13 cellular contexts compared by ENCODE assay signal in genomic region chr1:3618576-3618903, GRCh38. TPM values are rescaled to one million over a fixed set of nuclear protein-coding genes. Genes with fewer than 3 reads are reported as not detected.
DNase-seq lines count a peak whose midpoint lies in the region; ATAC-seq, FAIRE-seq and TF ChIP-seq lines count a peak whose summit lies in the region.
"Had no signal": no experiment of that assay in that cellular context is flagged by ENCODE, and none has a peak within 500 bp of the region (broad histone marks: within the 10 kb centered on the region; RNA-seq: fewer than 3 reads in every experiment).

No MANE protein-coding gene starts in this region.

- TF ChIP-seq CTCF in GM23338 (conservative IDR thresholded peaks at IDR 0.05; ENCODE audit: low read depth in 2 of 2): no peak
- no peak for TF ChIP-seq CTCF in OCI-LY3 (IDR thresholded peaks at IDR 0.05; ENCODE audit: low read depth, low read length)
- TF ChIP-seq CTCF in endothelial cell of umbilical vein (IDR thresholded peaks at IDR 0.05; ENCODE audit: extremely low read depth in 1 of 2, insufficient read depth in 1 of 2, low read depth in 1 of 2, low read length in 2 of 2): no peak
- TF ChIP-seq CTCF in osteocyte (IDR thresholded peaks at IDR 0.05): no peak

- POLR2A ChIA-PET in endothelial cell of umbilical vein (lab: Charles Lee): interaction anchor here (0.6 to 0.7 kb wide), 2 partner anchors 24 to 53 kb away, joined by 4 to 5 read pairs; no protein-coding TSS in a partner anchor

- H3K4me3 ChIP-seq in GM23338 (no peak overlapping the region), OCI-LY3 (ENCODE audit: low read length) (no peak overlapping the region), endothelial cell of umbilical vein (replicated peaks in 1 of 3; ENCODE audit: insufficient read depth in 1 of 3, low read depth in 1 of 3, low read length in 3 of 3) (no peak overlapping the region)

- intact Hi-C loops in endothelial cell of umbilical vein (cut with micrococcal nuclease): loop anchor here (2.0 kb wide), 1 partner anchor 76 kb away; no protein-coding TSS in a partner anchor
- intact Hi-C loops in sciatic nerve (cut with DNase I): loop anchor here (5.0 kb wide), 1 partner anchor 126 kb away; no protein-coding TSS in a partner anchor

- no peak overlapping the region for H2AFZ ChIP-seq in GM23338
- H2AFZ ChIP-seq in OCI-LY3 (ENCODE audit: low read depth, low read length): peak overlapping the region; percentile 69; the same call in 1 of the 2 replicates
- peak overlapping the region; percentile 40 for H2AFZ ChIP-seq in endothelial cell of umbilical vein (ENCODE audit: low read depth, low read length)

- peak; percentile 7; the same call in 1 of the 3 replicates for ATAC-seq in GM23338
- peak; percentile 13 for ATAC-seq in sciatic nerve
- no peak for ATAC-seq in GM21381 (IDR thresholded peaks at IDR 0.05; ENCODE audit: unreplicated experiment)
- no peak for ATAC-seq in GM21825 (IDR thresholded peaks at IDR 0.05; ENCODE audit: unreplicated experiment)

- no peaks in the 10 kb centered on the region for H3K9me1 ChIP-seq in endothelial cell of umbilical vein (replicated peaks; ENCODE audit: control insufficient read depth, extremely low read depth, insufficient read depth, low read length)

- no peaks in the 10 kb centered on the region for H3K36me3 Mint-ChIP-seq in GM23338 (ENCODE audit: low read depth)
- no peaks in the 10 kb centered on the region for H3K36me3 Mint-ChIP-seq in osteocyte (ENCODE audit: unreplicated experiment)

- H3K9me2 ChIP-seq in GM23338 (ENCODE audit: insufficient read depth): no peaks in the 10 kb centered on the region

- H3K36me3 ChIP-seq in GM23338 (ENCODE audit: insufficient read depth) (no peaks in the 10 kb centered on the region), OCI-LY3 (replicated peaks; ENCODE audit: low read depth, low read length) (no peaks in the 10 kb centered on the region), endothelial cell of umbilical vein (ENCODE audit: control insufficient read depth in 2 of 2, extremely low read depth in 1 of 2, insufficient read depth in 2 of 2, low read length in 2 of 2) (no peaks in the 10 kb centered on the region)

- FAIRE-seq in endothelial cell of umbilical vein (lab: Jason Lieb, UNC): no peak

- H3K4me1 Mint-ChIP-seq in GM23338 (peaks cover 24% of the 10 kb centered on the region), osteocyte (ENCODE audit: unreplicated experiment) (peaks cover 26% of the 10 kb centered on the region)

- H4K20me1 ChIP-seq in GM23338 (replicated peaks; ENCODE audit: insufficient read depth) (no peaks in the 10 kb centered on the region), OCI-LY3 (ENCODE audit: insufficient read depth, low read length) (no peaks in the 10 kb centered on the region), endothelial cell of umbilical vein (replicated peaks; ENCODE audit: control insufficient read depth, extremely low read depth, insufficient read depth, low read length) (no peaks in the 10 kb centered on the region)

- H3K4me1 ChIP-seq in GM23338 (ENCODE audit: insufficient read depth) (peaks cover 5% of the 10 kb centered on the region; the same call in 1 of the 2 replicates), OCI-LY3 (ENCODE audit: low read length) (peaks cover 4% of the 10 kb centered on the region; the same call in 1 of the 2 replicates), endothelial cell of umbilical vein (ENCODE audit: control insufficient read depth, extremely low read depth, insufficient read depth, low read length) (peaks cover 25% of the 10 kb centered on the region)

- CTCF ChIA-PET in endothelial cell of umbilical vein (lab: Charles Lee): interaction anchor here (0.6 to 7.0 kb wide), 43 partner anchors 9 to 181 kb away, joined by 3 to 196 read pairs (median 6); partner anchors contain the start of genes ARHGEF16 and MEGF6

- H3K79me2 ChIP-seq in GM23338 (replicated peaks; ENCODE audit: insufficient read depth): no peaks in the 10 kb centered on the region
- H3K79me2 ChIP-seq in OCI-LY3 (ENCODE audit: low read length): no peaks in the 10 kb centered on the region
- no peaks in the 10 kb centered on the region for H3K79me2 ChIP-seq in endothelial cell of umbilical vein (ENCODE audit: control insufficient read depth, insufficient read depth, low read length)

- DNase-seq in GM23338 (ENCODE audit: low spot score) (no peak), endothelial cell of umbilical vein (ENCODE audit: low read depth, low spot score) (no peak), sciatic nerve (ENCODE audit: low spot score) (no peak), osteocyte (ENCODE audit: extremely low spot score, unreplicated experiment) (no peak)
- DNase-seq in activated naive CD4-positive, alpha-beta T cell treated with Interleukin-2 at 50 U/mL for 16 hours: no peak
- DNase-seq: GOT3, NCI-H2081 treated with DMSO at 0.1 percent for 48 hours, NCI-H524 treated with DMSO at 0.1 percent for 48 hours had no signal

- no peak for TF ChIP-seq POLR2A in endothelial cell of umbilical vein (IDR thresholded peaks at IDR 0.05; ENCODE audit: low read depth, low read length)

- dilution Hi-C loops in endothelial cell of umbilical vein (cut with MboI; ENCODE audit: extremely low pct_ligation_motif_present, low sequenced_read_pairs): no loop called here

- no peak overlapping the region for H3K9ac ChIP-seq in OCI-LY3 (ENCODE audit: low read length)
- no peak overlapping the region for H3K9ac ChIP-seq in endothelial cell of umbilical vein (replicated peaks; ENCODE audit: extremely low read depth, insufficient read depth, low read length)

- H3K27me3 ChIP-seq in GM23338 (ENCODE audit: insufficient read depth): no peaks in the 10 kb centered on the region
- H3K27me3 ChIP-seq in OCI-LY3 (ENCODE audit: low read depth, low read length): peaks cover 12% of the 10 kb centered on the region
- no peaks in the 10 kb centered on the region for H3K27me3 ChIP-seq in endothelial cell of umbilical vein (ENCODE audit: control insufficient read depth in 2 of 2, insufficient read depth in 2 of 2, low read length in 2 of 2)

- BruUV-seq in endothelial cell of umbilical vein (replicated peaks; lab: Mats Ljungman, UMichigan): no TSS peak

- H3K27me3 Mint-ChIP-seq in GM23338 (ENCODE audit: insufficient read depth, low read depth, poor library complexity): peaks cover 9% of the 10 kb centered on the region
- H3K27me3 Mint-ChIP-seq in osteocyte (ENCODE audit: unreplicated experiment): no peaks in the 10 kb centered on the region

- H3K27ac ChIP-seq in GM23338 (ENCODE audit: low read depth): no peak overlapping the region
- H3K27ac ChIP-seq in OCI-LY3 (ENCODE audit: low read length): no peak overlapping the region
- no peak overlapping the region for H3K27ac ChIP-seq in endothelial cell of umbilical vein (ENCODE audit: insufficient read depth, low read depth, low read length)
- H3K27ac ChIP-seq: RWPE1 had no signal

- H3F3A ChIP-seq in GM23338 (replicated peaks; ENCODE audit: low read depth): no peaks in the 10 kb centered on the region

- H3K9me3 Mint-ChIP-seq in GM23338 (peaks cover 3% of the 10 kb centered on the region; the same call in 2 of the 3 replicates), osteocyte (ENCODE audit: unreplicated experiment) (no peaks in the 10 kb centered on the region)
- H3K9me3 Mint-ChIP-seq: CD8-positive, alpha-beta memory T cell had no signal

- no peaks in the 10 kb centered on the region for H3K9me3 ChIP-seq in OCI-LY3 (ENCODE audit: insufficient read depth, low read length)
- H3K9me3 ChIP-seq in endothelial cell of umbilical vein (replicated peaks; ENCODE audit: control insufficient read depth, insufficient read depth, low read length): no peaks in the 10 kb centered on the region

- no peak overlapping the region for H3K4me2 ChIP-seq in GM23338
- peak overlapping the region; percentile 48 for H3K4me2 ChIP-seq in OCI-LY3 (ENCODE audit: low read length)
- H3K4me2 ChIP-seq in endothelial cell of umbilical vein (ENCODE audit: insufficient read depth, low read length): no peak overlapping the region

- H3K4me3 Mint-ChIP-seq in GM23338: no peak overlapping the region
- no peak overlapping the region for H3K4me3 Mint-ChIP-seq in osteocyte (ENCODE audit: unreplicated experiment)

- H3K27ac Mint-ChIP-seq in GM23338 (no peak overlapping the region), osteocyte (ENCODE audit: unreplicated experiment) (no peak overlapping the region)

RNA-seq across cellular contexts. Expression of gene TPRG1L, which starts 6.3 kb away (rescaled TPM):
- 20.3 and 24.4 TPM in 2 replicates for total RNA-seq in GM23338 (2014; rRNA removed; shearing (Covaris generic))
- 6.2 and 6.6 TPM in 2 replicates for polyA plus RNA-seq in GM23338 (2016; fragmentation: Nextera tagmentation; extraction: Ambion mirVana)
- 46.2 and 53.8 TPM in 2 replicates for total RNA-seq in endothelial cell of umbilical vein
- polyA plus RNA-seq in endothelial cell of umbilical vein: 50.5 and 52.3 TPM in 2 replicates
- 48.1 and 48.2 TPM in 2 replicates for polyA plus RNA-seq in endothelial cell of umbilical vein (2011; cell fraction: cytosol; rRNA removed)
- 19.1 and 20.9 TPM in 2 replicates for polyA plus RNA-seq in endothelial cell of umbilical vein (2011; cell fraction: nucleus; rRNA removed)
- polyA plus RNA-seq in endothelial cell of umbilical vein (2012): 45.0 and 53.8 TPM in 2 replicates
- polyA minus RNA-seq in endothelial cell of umbilical vein: 43.9 and 44.1 TPM in 2 replicates
- polyA minus RNA-seq in endothelial cell of umbilical vein (2011; cell fraction: cytosol; rRNA and poly(A)+ RNA removed): 18.9 TPM
- polyA minus RNA-seq in endothelial cell of umbilical vein (2011; cell fraction: nucleus; rRNA and poly(A)+ RNA removed): 7.4 and 9.6 TPM in 2 replicates
- total RNA-seq in sciatic nerve: 35.4 TPM
- 49.1 and 49.5 TPM in 2 replicates for total RNA-seq in osteocyte

RNA-seq across cellular contexts. Expression of gene MEGF6, which starts 7.2 kb away (rescaled TPM):
- total RNA-seq in GM23338 (2014; rRNA removed; shearing (Covaris generic)): 15.4 and 21.4 TPM in 2 replicates
- polyA plus RNA-seq in GM23338 (2016; fragmentation: Nextera tagmentation; extraction: Ambion mirVana) (4.0 and 4.7 TPM in 2 replicates), endothelial cell of umbilical vein (22.5 and 31.7 TPM in 2 replicates)
- total RNA-seq in endothelial cell of umbilical vein (47.4 and 63.7 TPM in 2 replicates), sciatic nerve (35.4 TPM), osteocyte (255 and 262 TPM in 2 replicates)
- 6.7 and 12.0 TPM in 2 replicates for polyA plus RNA-seq in endothelial cell of umbilical vein (2011; cell fraction: cytosol; rRNA removed)
- 66.7 and 89.2 TPM in 2 replicates for polyA plus RNA-seq in endothelial cell of umbilical vein (2011; cell fraction: nucleus; rRNA removed)
- 16.0 and 34.6 TPM in 2 replicates for polyA plus RNA-seq in endothelial cell of umbilical vein (2012)
- 19.6 and 21.3 TPM in 2 replicates for polyA minus RNA-seq in endothelial cell of umbilical vein
- polyA minus RNA-seq in endothelial cell of umbilical vein (2011; cell fraction: cytosol; rRNA and poly(A)+ RNA removed): 5.4 TPM
- 14.7 and 42.2 TPM in 2 replicates for polyA minus RNA-seq in endothelial cell of umbilical vein (2011; cell fraction: nucleus; rRNA and poly(A)+ RNA removed)

RNA-seq across cellular contexts. Expression of gene WRAP73, which starts 31.4 kb away (rescaled TPM):
- 40.8 and 43.3 TPM in 2 replicates for total RNA-seq in GM23338 (2014; rRNA removed; shearing (Covaris generic))
- polyA plus RNA-seq in GM23338 (2016; fragmentation: Nextera tagmentation; extraction: Ambion mirVana): 22.6 and 24.4 TPM in 2 replicates
- 23.0 and 27.7 TPM in 2 replicates for total RNA-seq in endothelial cell of umbilical vein
- polyA plus RNA-seq in endothelial cell of umbilical vein: 50.7 and 59.2 TPM in 2 replicates
- 28.5 and 35.3 TPM in 2 replicates for polyA plus RNA-seq in endothelial cell of umbilical vein (2011; cell fraction: cytosol; rRNA removed)
- polyA plus RNA-seq in endothelial cell of umbilical vein (2011; cell fraction: nucleus; rRNA removed): 107 and 136 TPM in 2 replicates
- polyA plus RNA-seq in endothelial cell of umbilical vein (2012): 19.9 and 22.0 TPM in 2 replicates
- 32.1 and 37.9 TPM in 2 replicates for polyA minus RNA-seq in endothelial cell of umbilical vein
- polyA minus RNA-seq in endothelial cell of umbilical vein (2011; cell fraction: cytosol; rRNA and poly(A)+ RNA removed): 19.9 TPM
- 25.3 and 26.9 TPM in 2 replicates for polyA minus RNA-seq in endothelial cell of umbilical vein (2011; cell fraction: nucleus; rRNA and poly(A)+ RNA removed)
- 18.9 TPM for total RNA-seq in sciatic nerve
- total RNA-seq in osteocyte: 20.1 and 20.5 TPM in 2 replicates

RNA-seq across cellular contexts. Expression of gene TP73, which starts 33.8 kb away (rescaled TPM):
- 1.8 and 3.4 TPM in 2 replicates for total RNA-seq in GM23338 (2014; rRNA removed; shearing (Covaris generic))
- polyA plus RNA-seq in GM23338 (2016; fragmentation: Nextera tagmentation; extraction: Ambion mirVana) (1.4 and 1.8 TPM in 2 replicates), endothelial cell of umbilical vein (0.03 and 0.10 TPM in 2 replicates)
- total RNA-seq in endothelial cell of umbilical vein (0.15 TPM in 1 of 2 replicates, not detected in the other), sciatic nerve (not detected), osteocyte (0.16 and 0.24 TPM in 2 replicates)
- 0.04 and 0.07 TPM in 2 replicates for polyA plus RNA-seq in endothelial cell of umbilical vein (2011; cell fraction: cytosol; rRNA removed)
- 0.07 and 0.18 TPM in 2 replicates for polyA plus RNA-seq in endothelial cell of umbilical vein (2011; cell fraction: nucleus; rRNA removed)
- polyA plus RNA-seq in endothelial cell of umbilical vein (2012): not detected in 2 replicates
- 0.06 and 0.39 TPM in 2 replicates for polyA minus RNA-seq in endothelial cell of umbilical vein
- not detected for polyA minus RNA-seq in endothelial cell of umbilical vein (2011; cell fraction: cytosol; rRNA and poly(A)+ RNA removed)
- polyA minus RNA-seq in endothelial cell of umbilical vein (2011; cell fraction: nucleus; rRNA and poly(A)+ RNA removed): not detected in 2 replicates

Comparison
In these comparisons a context has a peak if more than half of its experiments do, and no peak if none do; other contexts are left out.
1. ATAC-seq: peak in GM23338 (single experiment) and sciatic nerve (single experiment); none in GM21381 (single experiment) and GM21825 (single experiment).